In genomic region chr5:66519626-66520025, GRCh38 we compare ENCODE assay signal across 27 cellular contexts.
"Had no signal": no experiment of that assay in that cellular context is flagged by ENCODE, and none has a peak within 500 bp of the region (broad histone marks: within the 10 kb centered on the region; RNA-seq: fewer than 3 reads in every experiment).

No MANE protein-coding gene starts in this region.

- ATAC-seq: effector memory CD8-positive, alpha-beta T cell; naive thymus-derived CD4-positive, alpha-beta T cell; stimulated activated memory B cell treated with anti-CD40 and anti-IgM and Interleukin-4, amounts not matched to agents 10 μg/mL and 1 μg/mL and 100 μg/mL, for 72 hours; stimulated activated naive CD8-positive, alpha-beta T cell treated with anti-CD3 and anti-CD28 coated beads, Interleukin-15, amount 100 ng/mL, for 72 hours had no signal

- H3K27me3 ChIP-seq: brain microvascular endothelial cell, esophagus muscularis mucosa, pancreas, sigmoid colon, upper lobe of left lung had no signal

- H3K4me1 ChIP-seq: esophagus muscularis mucosa, pancreas, prostate gland, sigmoid colon, upper lobe of left lung had no signal

- H3K27ac ChIP-seq: brain microvascular endothelial cell, esophagus muscularis mucosa, prostate gland, sigmoid colon had no signal

- DNase-seq: activated CD4-positive, alpha-beta T cell treated with anti-CD3 and anti-CD28 coated beads for 4 hours; activated CD4-positive, alpha-beta T cell treated with anti-CD3 and anti-CD28 coated beads, Interleukin-2, amount 50 U/mL, for 4 hours; activated CD4-positive, CD25-positive, alpha-beta regulatory T cell; activated gamma-delta T cell treated with Interleukin-2 at 50 U/mL for 16 hours; activated naive CD4-positive, alpha-beta T cell treated with anti-CD3 and anti-CD28 coated beads, Interleukin-2, amount 50 U/mL, for 16 hours; activated T-cell treated with anti-CD3 and anti-CD28 coated beads, Interleukin-2, amount 50 U/mL, for 1 hour; amniotic stem cell; brain microvascular endothelial cell; caudate nucleus; cortex of kidney; effector memory CD8-positive, alpha-beta T cell; left cardiac atrium; midbrain; naive thymus-derived CD4-positive, alpha-beta T cell; nucleus accumbens; pancreas; sigmoid colon; small intestine; stimulated activated CD4-positive, alpha-beta T cell treated with anti-CD3 and anti-CD28 coated beads, Interleukin-1b, Interleukin-23, amount 100 ng/mL, for 48 hours; stimulated activated CD4-positive, alpha-beta T cell treated with anti-CD3 and anti-CD28 coated beads, Interleukin-4, amount 100 ng/mL, for 4 hours; stimulated activated CD8-positive, alpha-beta memory T cell treated with anti-CD3 and anti-CD28 coated beads, Interleukin-4, amount 100 ng/mL, for 48 hours; stimulated activated naive CD8-positive, alpha-beta T cell treated with anti-CD3 and anti-CD28 coated beads, Interleukin-15, amount 100 ng/mL, for 72 hours; substantia nigra; upper lobe of left lung had no signal

- H3K9me3 ChIP-seq: pancreas, prostate gland had no signal

- H3K4me3 ChIP-seq: esophagus muscularis mucosa, pancreas, prostate gland, sigmoid colon had no signal

- H3K36me3 ChIP-seq: brain microvascular endothelial cell, esophagus muscularis mucosa, pancreas, prostate gland, sigmoid colon, upper lobe of left lung had no signal
